In genomic region chr5:126490167-126490937, GRCh38 we compare ENCODE assay signal across 1 cellular context.
TF ChIP-seq lines count a peak whose summit lies in the region.

No MANE protein-coding gene starts in this region.

TF ChIP-seq in H1, 55 proteins besides CTCF, POLR2A, EP300 and RAD21:
- TF ChIP-seq SAP30 (IDR thresholded peaks at IDR 0.05; ENCODE audit: insufficient read depth, insufficient replicate concordance, low read length): no peak
- no peak for TF ChIP-seq BCL11A (IDR thresholded peaks at IDR 0.05; ENCODE audit: low read depth in 2 of 2, low read length in 2 of 2)
- TF ChIP-seq ZNF274 (IDR thresholded peaks at IDR 0.05; ENCODE audit: borderline replicate concordance, extremely low read depth, low read length): no peak
- TF ChIP-seq BACH1 (IDR thresholded peaks at IDR 0.05; ENCODE audit: low read length): no peak
- TF ChIP-seq CTBP2 (IDR thresholded peaks at IDR 0.05; ENCODE audit: borderline replicate concordance, insufficient read depth, insufficient read length, low read length): no peak
- TF ChIP-seq CHD1 (IDR thresholded peaks at IDR 0.05; ENCODE audit: low read depth, low read length): no peak
- TF ChIP-seq TAF1 (IDR thresholded peaks at IDR 0.05; ENCODE audit: low read depth, low read length): no peak
- TF ChIP-seq SP1 (IDR thresholded peaks at IDR 0.05; ENCODE audit: low read depth, low read length): no peak
- no peak for TF ChIP-seq POLR2AphosphoS5 (IDR thresholded peaks at IDR 0.05; ENCODE audit: low read depth, low read length)
- TF ChIP-seq SUZ12 (IDR thresholded peaks at IDR 0.05; ENCODE audit: low read length): no peak
- no peak for TF ChIP-seq TBP (IDR thresholded peaks at IDR 0.05; ENCODE audit: low read depth, low read length)
- no peak for TF ChIP-seq NRF1 (IDR thresholded peaks at IDR 0.05; ENCODE audit: low read depth, low read length)
